ENCODE assay signal across 8 cellular contexts in the genomic region with DNA sequence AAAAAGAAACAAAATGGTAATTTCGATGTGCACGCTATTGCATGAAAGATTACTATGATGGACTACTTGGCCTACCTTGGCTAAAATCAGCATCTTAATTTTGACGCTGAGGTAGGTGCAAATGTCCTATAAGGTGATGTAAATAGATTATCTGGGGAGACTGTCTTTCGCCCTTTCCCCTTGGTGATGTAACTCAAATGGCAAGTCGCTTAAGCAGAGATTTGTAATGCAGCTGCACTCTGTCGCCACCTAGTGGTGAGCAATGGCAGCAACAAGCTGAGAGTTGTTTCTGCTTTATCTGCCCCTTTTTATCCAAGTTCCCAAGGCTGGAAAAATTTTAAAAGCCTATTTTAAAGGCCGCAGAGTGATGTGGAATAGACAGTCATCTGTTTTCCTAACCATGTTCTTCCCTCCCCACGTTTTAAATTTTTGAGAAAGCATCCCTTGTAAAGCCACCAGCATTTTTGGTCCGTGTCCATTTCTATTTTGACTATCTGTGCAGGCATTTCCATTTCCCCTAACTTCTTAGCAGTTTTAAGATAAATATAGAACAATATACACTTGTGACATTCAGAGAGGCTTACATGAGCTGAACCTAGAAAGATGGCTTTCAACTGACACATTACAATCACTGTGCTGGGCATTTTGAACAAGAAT.
DNase-seq lines count a peak whose midpoint lies in the region; ATAC-seq and TF ChIP-seq lines count a peak whose summit lies in the region.

No MANE protein-coding gene starts in this region.

- no peaks in the 10 kb centered on the region for H3K9me3 ChIP-seq in lung (ENCODE audit: control insufficient read depth in 2 of 2, insufficient read depth in 1 of 2, low read length in 1 of 2)

- H3K27ac ChIP-seq in lung (ENCODE audit: low read depth in 1 of 2, low read length in 1 of 2), result peak overlapping the region in 1 of 2 donors; percentile 51

- peaks cover 2 to 5% of the 10 kb centered on the region in 2 donors for H3K36me3 ChIP-seq in lung (ENCODE audit: control insufficient read depth in 2 of 2, insufficient read depth in 2 of 2, low read length in 2 of 2)

- DNase-seq in NCI-H2196 (lab: John Stamatoyannopoulos, UW; ENCODE audit: unreplicated experiment) (peak; percentile 35), NCI-H2196 treated with DMSO at 0.1 percent for 48 hours (lab: John Stamatoyannopoulos, UW; ENCODE audit: unreplicated experiment) (no peak), NCI-H510A treated with DMSO at 0.1 percent for 48 hours (lab: John Stamatoyannopoulos, UW) (peak; percentile 65), ecto neural progenitor cell (ENCODE audit: low spot score) (peak; percentile 74), lung (ENCODE audit: low spot score) (peak; percentile 76)
- peak; percentile 71 to 78 for DNase-seq in activated CD4-positive, alpha-beta T cell treated with anti-CD3 and anti-CD28 coated beads, Interleukin-2, amount 50 U/mL, for 48 hours
- DNase-seq in stimulated activated CD8-positive, alpha-beta memory T cell treated with anti-CD3 and anti-CD28 coated beads, Interleukin-12 subunit alpha, Interleukin-12 subunit beta, amount 100 ng/mL, for 4 hours (ENCODE audit: low read depth), result peak; percentile 17

- TF ChIP-seq CTCF in lung (IDR thresholded peaks at IDR 0.05; ENCODE audit: control extremely low read depth, extremely low read depth), result peak; percentile 90

- no peaks in the 10 kb centered on the region for H3K27me3 ChIP-seq in lung (ENCODE audit: control insufficient read depth, insufficient read depth)

- ATAC-seq in HG03025 (IDR thresholded peaks at IDR 0.05; ENCODE audit: low FRiP score, unreplicated experiment), result peak; percentile 43
- ATAC-seq in lung (ENCODE audit: insufficient read depth, low FRiP score), result peak; percentile 71

- no peak overlapping the region for H3K4me3 ChIP-seq in lung

- 34 to 38% methylated on average over 9 of the region's 9 CpGs for WGBS in lung, 2 donors

- no peaks in the 10 kb centered on the region for H3K4me1 ChIP-seq in lung (ENCODE audit: control insufficient read depth in 2 of 2, insufficient read depth in 2 of 2, low read length in 2 of 2)
